ENCODE assay signal across 8 cellular contexts in genomic region chr16:85554791-85555548, GRCh38. TPM values are rescaled to one million over a fixed set of nuclear protein-coding genes. Genes with fewer than 3 reads are reported as not detected.
DNase-seq lines count a peak whose midpoint lies in the region; ATAC-seq and TF ChIP-seq lines count a peak whose summit lies in the region.

No MANE protein-coding gene starts in this region.

- H4K20me1 ChIP-seq in PC-3 (ENCODE audit: low read length): no peaks in the 10 kb centered on the region

- H2BK120ac ChIP-seq in neuronal stem cell (ENCODE audit: low read depth, low read length): no peak overlapping the region

- intact Hi-C loops in PC-3 (cut with micrococcal nuclease): loop anchor here (10.0 kb wide), 1 partner anchor 130 kb away; no protein-coding TSS in a partner anchor

- H3K36me3 Mint-ChIP-seq in activated T-helper 17 cell treated with anti-CD3 and anti-CD28 coated beads, Interleukin-2, amount 50 U/mL, for 72 hours (ENCODE audit: low read depth): peaks cover 7% of the 10 kb centered on the region

- no peak overlapping the region for H3K4ac ChIP-seq in neuronal stem cell (ENCODE audit: low read length)

- H3K23ac ChIP-seq in neuronal stem cell (ENCODE audit: low read depth, low read length, poor library complexity): peak overlapping the region; percentile 10

- POLR2A ChIA-PET in PC-3 (lab: Charles Lee; ENCODE audit: unreplicated experiment): no interaction called here

- peaks cover 26% of the 10 kb centered on the region for H3K4me1 ChIP-seq in PC-3 (ENCODE audit: insufficient read depth, low read length)
- H3K4me1 ChIP-seq in neuronal stem cell (ENCODE audit: control insufficient read depth in 2 of 2, insufficient read depth in 1 of 2, low read depth in 1 of 2, low read length in 2 of 2): peaks cover 30 to 42% of the 10 kb centered on the region in 2 donors
- H3K4me1 ChIP-seq in upper lobe of left lung: peaks cover 33 to 65% (median 45%) of the 10 kb centered on the region in 4 donors

- peak overlapping the region; percentile 94 for H3K4me3 Mint-ChIP-seq in activated T-helper 17 cell treated with anti-CD3 and anti-CD28 coated beads, Interleukin-2, amount 50 U/mL, for 72 hours

- no peaks in the 10 kb centered on the region for H3K9me3 ChIP-seq in PC-3 (ENCODE audit: low read length)
- H3K9me3 ChIP-seq in neuronal stem cell (replicated peaks in 1 of 2; ENCODE audit: control insufficient read depth in 2 of 2, insufficient read depth in 1 of 2, low read depth in 1 of 2, low read length in 2 of 2): no peaks in the 10 kb centered on the region
- H3K9me3 ChIP-seq in upper lobe of left lung: no peaks in the 10 kb centered on the region

- H3K14ac ChIP-seq in neuronal stem cell (ENCODE audit: low read length): peak overlapping the region; percentile 64

- H3K18ac ChIP-seq in neuronal stem cell (ENCODE audit: low read length): peak overlapping the region; percentile 92

- H3K4me2 ChIP-seq in PC-3 (ENCODE audit: low read length) (peak overlapping the region; percentile 93), neuronal stem cell (ENCODE audit: insufficient read depth, low read length, poor library complexity, severe bottlenecking) (peak overlapping the region; percentile 95)

- H2AFZ ChIP-seq in PC-3 (ENCODE audit: low read length) (peak overlapping the region; percentile 70; the same call in 1 of the 2 replicates), neuronal stem cell (ENCODE audit: low read length) (peak overlapping the region; percentile 57)

- H3K9ac ChIP-seq in PC-3 (ENCODE audit: low read length) (peak overlapping the region; percentile 33), neuronal stem cell (ENCODE audit: low read depth, low read length, poor library complexity) (no peak overlapping the region)

- H3K27ac Mint-ChIP-seq in activated T-helper 17 cell treated with anti-CD3 and anti-CD28 coated beads, Interleukin-2, amount 50 U/mL, for 72 hours: peak overlapping the region; percentile 94

- TF ChIP-seq CTCF in PC-3 (conservative IDR thresholded peaks at IDR 0.05; ENCODE audit: low read depth, low read length): no peak
- no peak for TF ChIP-seq CTCF in upper lobe of left lung (IDR thresholded peaks at IDR 0.05)

- peaks cover 27% of the 10 kb centered on the region for H3K4me1 Mint-ChIP-seq in activated T-helper 17 cell treated with anti-CD3 and anti-CD28 coated beads, Interleukin-2, amount 50 U/mL, for 72 hours

- H3K27ac ChIP-seq in PC-3 (ENCODE audit: low read length): no peak overlapping the region
- no peak overlapping the region for H3K27ac ChIP-seq in neuronal stem cell (replicated peaks; ENCODE audit: low read length)
- peak overlapping the region; percentile 89 to 96 (median 94) for H3K27ac ChIP-seq in upper lobe of left lung

- H2BK12ac ChIP-seq in neuronal stem cell (ENCODE audit: low read length): no peak overlapping the region

- H4K91ac ChIP-seq in neuronal stem cell (ENCODE audit: low read depth, low read length, poor library complexity): no peak overlapping the region

- H2BK5ac ChIP-seq in neuronal stem cell (ENCODE audit: low read length): peak overlapping the region; percentile 43

- no peaks in the 10 kb centered on the region for H3K9me2 ChIP-seq in PC-3 (replicated peaks; ENCODE audit: low read length)

- peak overlapping the region; percentile 76 for H4K8ac ChIP-seq in neuronal stem cell (ENCODE audit: low read depth, low read length)

- peak overlapping the region; percentile 47 for H2AK5ac ChIP-seq in neuronal stem cell (ENCODE audit: low read depth, low read length)

- H3K27me3 Mint-ChIP-seq in activated T-helper 17 cell treated with anti-CD3 and anti-CD28 coated beads, Interleukin-2, amount 50 U/mL, for 72 hours: no peaks in the 10 kb centered on the region

- no peaks in the 10 kb centered on the region for H3K36me3 ChIP-seq in PC-3 (ENCODE audit: low read depth, low read length)
- no peaks in the 10 kb centered on the region for H3K36me3 ChIP-seq in neuronal stem cell (replicated peaks in 1 of 2; ENCODE audit: control insufficient read depth in 2 of 2, insufficient read depth in 2 of 2, low read length in 2 of 2)
- no peaks in the 10 kb centered on the region for H3K36me3 ChIP-seq in upper lobe of left lung

- no peaks in the 10 kb centered on the region for H3F3A ChIP-seq in PC-3 (ENCODE audit: low read length, unreplicated experiment)

- TF ChIP-seq POLR2A in upper lobe of left lung (IDR thresholded peaks at IDR 0.05): peak in 2 of 4 donors; percentile 54 to 63

- no TSS peak for BruUV-seq in PC-3 (replicated peaks; lab: Mats Ljungman, UMichigan)

- CTCF ChIA-PET in PC-3 (lab: Charles Lee): interaction anchor here (0.6 to 1.3 kb wide), 3 partner anchors 18 to 61 kb away, joined by 3 to 9 read pairs (median 3); no protein-coding TSS in a partner anchor

- H3K27me3 ChIP-seq in PC-3 (ENCODE audit: low read length) (no peaks in the 10 kb centered on the region), neuronal stem cell (ENCODE audit: control insufficient read depth in 3 of 3, insufficient read depth in 3 of 3, low read depth in 1 of 3, low read length in 3 of 3) (peaks cover 0 to 30% (median 0%) of the 10 kb centered on the region in 3 experiments), upper lobe of left lung (no peaks in the 10 kb centered on the region)

- ATAC-seq in PC-3: peak; percentile 4; the same call in 1 of the 2 replicates
- ATAC-seq in activated T-helper 17 cell treated with anti-CD3 and anti-CD28 coated beads, Interleukin-2, amount 50 U/mL, for 72 hours (replicated peaks): peak; percentile 37
- ATAC-seq in upper lobe of left lung (ENCODE audit: low FRiP score in 2 of 2): peak in 1 of 2 donors; percentile 66

- peaks cover 1% of the 10 kb centered on the region for H3K79me1 ChIP-seq in neuronal stem cell (ENCODE audit: low read depth, low read length)

- DNase-seq in NK-92 treated with Interleukin-12 subunit alpha and Interleukin-12 subunit beta, amount 100 ng/mL, for 24 hours (lab: John Stamatoyannopoulos, UW): peak; percentile 75
- DNase-seq in NK-92 (lab: John Stamatoyannopoulos, UW; ENCODE audit: unreplicated experiment) (no peak), PC-3 (peak; percentile 21), fibroblast of peridontal ligament (ENCODE audit: extremely low read depth) (peak; percentile 45), neuronal stem cell (ENCODE audit: low spot score) (no peak), upper lobe of left lung (peak; percentile 72 to 92), DMS79 treated with DMSO at 0.1 percent for 48 hours (lab: John Stamatoyannopoulos, UW) (no peak)

- H3K9me3 Mint-ChIP-seq in activated T-helper 17 cell treated with anti-CD3 and anti-CD28 coated beads, Interleukin-2, amount 50 U/mL, for 72 hours: no peaks in the 10 kb centered on the region

- H3K4me3 ChIP-seq in PC-3 (ENCODE audit: low read length) (peak overlapping the region; percentile 91), neuronal stem cell (ENCODE audit: low read length in 2 of 2) (peak overlapping the region; percentile 76), upper lobe of left lung (peak overlapping the region; percentile 74 to 90 (median 86))

- no peak for TF ChIP-seq EP300 in upper lobe of left lung (IDR thresholded peaks at IDR 0.05)

- H3K79me2 ChIP-seq in PC-3 (ENCODE audit: low read length): peaks cover 25% of the 10 kb centered on the region

- peak overlapping the region; percentile 32 for H2BK15ac ChIP-seq in neuronal stem cell (ENCODE audit: low read length)

- WGBS in neuronal stem cell (ENCODE audit: extremely low coverage in 2 of 2, insufficient read length in 2 of 2, insufficient replicate concordance in 1 of 2), 2 donors: no CpG with 5 or more reads among the region's 68 CpGs
- 0 to 1% methylated on average over 29 to 44 of the region's 68 CpGs for WGBS in upper lobe of left lung, 2 donors

RNA-seq across cellular contexts. Expression of gene GSE1, which starts 58.2 kb away (rescaled TPM):
- total RNA-seq in PC-3 (2014; rRNA removed) (38.4 and 60.8 TPM in 2 replicates), upper lobe of left lung (100 to 1,000 TPM in 2 of 6 donors, 10 to 100 TPM in 4; 80.2 to 332 (median 90.8) TPM)
- 10 to 100 TPM; 12.1 to 17.4 TPM for total RNA-seq in activated T-helper 17 cell treated with anti-CD3 and anti-CD28 coated beads, Interleukin-2, amount 50 U/mL, for 72 hours
- polyA plus RNA-seq in neuronal stem cell (2013, experiment 1 of 2): 5.7 TPM
- polyA plus RNA-seq in neuronal stem cell (2013, experiment 2 of 2): 6.2 TPM

Comparison
In these comparisons a context has a peak if more than half of its experiments do, and no peak if none do; other contexts are left out.
1. DNase-seq: peak in NK-92 treated with Interleukin-12 subunit alpha and Interleukin-12 subunit beta, amount 100 ng/mL, for 24 hours (single experiment), PC-3 (single experiment), fibroblast of peridontal ligament (single experiment) and upper lobe of left lung (2 of 2); none in NK-92 (single experiment), neuronal stem cell (single experiment) and DMS79 treated with DMSO at 0.1 percent for 48 hours (single experiment).
2. H3K27ac ChIP-seq: peak in upper lobe of left lung (4 of 4); none in PC-3 (single experiment) and neuronal stem cell (single experiment).
3. Peak in every context shown above with its lines, with median percentiles within 50 percentile points of each other: H3K4me3 ChIP-seq.